9 cellular contexts compared by ENCODE assay signal in genomic region chr5:400282-401215, GRCh38. TPM values are rescaled to one million over a fixed set of nuclear protein-coding genes. Genes with fewer than 3 reads are reported as not detected.
DNase-seq lines count a peak whose midpoint lies in the region; ATAC-seq and TF ChIP-seq lines count a peak whose summit lies in the region.
"Had no signal": no experiment of that assay in that cellular context is flagged by ENCODE, and none has a peak within 500 bp of the region (broad histone marks: within the 10 kb centered on the region; RNA-seq: fewer than 3 reads in every experiment).

No MANE protein-coding gene starts in this region.

- H3K9me3 ChIP-seq in H9 (ENCODE audit: control insufficient read depth, low read depth, low read length) (no peaks in the 10 kb centered on the region), gastrocnemius medialis (no peaks in the 10 kb centered on the region)
- H3K9me3 ChIP-seq: right lobe of liver had no signal

- peak overlapping the region; percentile 25 for H4K91ac ChIP-seq in H9 (ENCODE audit: insufficient read length, low read depth, low read length)

- H2BK20ac ChIP-seq in H9 (ENCODE audit: low read depth, low read length, poor library complexity, severe bottlenecking), result no peak overlapping the region

- H3K4me3 ChIP-seq in epithelial cell of proximal tubule (ENCODE audit: low read depth, low read length) (peak overlapping the region; percentile 32), gastrocnemius medialis (peak overlapping the region in 3 of 4 donors; percentile 25 to 34 (median 25))
- H3K4me3 ChIP-seq: right lobe of liver had no signal

- no peak overlapping the region for H3K27ac ChIP-seq in H9 (ENCODE audit: insufficient read length, low read depth, low read length)
- H3K27ac ChIP-seq in gastrocnemius medialis, result no peak overlapping the region
- H3K27ac ChIP-seq: right lobe of liver had no signal

- H3K4me1 ChIP-seq in H9 (ENCODE audit: insufficient read depth, low read length) (no peaks in the 10 kb centered on the region), gastrocnemius medialis (peaks cover 3 to 7% of the 10 kb centered on the region in 2 donors)
- H3K4me1 ChIP-seq: right lobe of liver had no signal

- H3K27me3 ChIP-seq in H9 (ENCODE audit: insufficient read depth, low read length), result no peaks in the 10 kb centered on the region
- H3K27me3 ChIP-seq in gastrocnemius medialis, result peaks cover 17 to 39% (median 26%) of the 10 kb centered on the region in 3 donors
- H3K27me3 ChIP-seq: right lobe of liver had no signal

- H3K27ac Mint-ChIP-seq in H9, result peak overlapping the region in 2 of 3 experiments; percentile 58 to 85; a peak in 3 of 7 replicates

- H3K23ac ChIP-seq in H9 (ENCODE audit: insufficient read length, low read depth, low read length), result no peak overlapping the region

- H3K79me2 ChIP-seq in H9 (ENCODE audit: insufficient read depth, low read length), result no peaks in the 10 kb centered on the region

- peaks cover 39% of the 10 kb centered on the region for H3K27me3 Mint-ChIP-seq in H9 (ENCODE audit: low read depth)

- H2AK5ac ChIP-seq in H9 (ENCODE audit: insufficient read length, low read length), result no peak overlapping the region

- H2BK12ac ChIP-seq in H9 (ENCODE audit: insufficient read length, low read depth, low read length), result peak overlapping the region; percentile 76

- peak overlapping the region; percentile 92 for H4K5ac ChIP-seq in H9 (ENCODE audit: insufficient read length, low read depth, low read length)

- peak overlapping the region; percentile 91 for H2BK120ac ChIP-seq in H9 (ENCODE audit: low read depth, low read length, poor library complexity, severe bottlenecking)

- H4K8ac ChIP-seq in H9 (replicated peaks; ENCODE audit: insufficient read length, low read depth, low read length), result no peak overlapping the region

- DNase-seq in H9 (no peak), NCI-H774 (lab: John Stamatoyannopoulos, UW) (peak; percentile 94), epithelial cell of proximal tubule (ENCODE audit: low read depth) (no peak), gastrocnemius medialis (no peak), NCI-H1092 treated with DMSO at 0.1 percent for 48 hours (lab: John Stamatoyannopoulos, UW) (no peak), RKO (ENCODE audit: low spot score) (no peak)

- TF ChIP-seq CTCF in H9 (conservative IDR thresholded peaks at IDR 0.05) (no peak), epithelial cell of proximal tubule (conservative IDR thresholded peaks at IDR 0.05; ENCODE audit: low read depth, low read length) (no peak), gastrocnemius medialis (IDR thresholded peaks at IDR 0.05 in 4 of 5, conservative IDR thresholded peaks at IDR 0.05 in 1 of 5) (no peak)

- H2BK5ac ChIP-seq in H9 (ENCODE audit: insufficient read length, low read length), result no peak overlapping the region

- H2BK15ac ChIP-seq in H9 (ENCODE audit: low read depth, low read length), result no peak overlapping the region

- no peak overlapping the region for H2AFZ ChIP-seq in H9 (ENCODE audit: low read length)

- peaks cover 12 to 25% of the 10 kb centered on the region in 2 experiments for H3K4me1 Mint-ChIP-seq in H9

- H3K56ac ChIP-seq in H9 (ENCODE audit: insufficient read length, low read depth, low read length), result no peak overlapping the region

- H3K79me1 ChIP-seq in H9 (ENCODE audit: insufficient read depth, low read depth, low read length, poor library complexity, severe bottlenecking), result no peaks in the 10 kb centered on the region

- ATAC-seq in GM18498 (IDR thresholded peaks at IDR 0.05; ENCODE audit: unreplicated experiment) (peak; percentile 14), gastrocnemius medialis (no peak), HG03280 (IDR thresholded peaks at IDR 0.05; ENCODE audit: unreplicated experiment) (no peak)

- peak overlapping the region; percentile 28; the same call in 1 of the 2 replicates for H3K4ac ChIP-seq in H9 (ENCODE audit: low read depth, low read length)

- H3K9me3 Mint-ChIP-seq in H9, result peaks cover 0 to 5% of the 10 kb centered on the region in 2 experiments; a peak in 4 of 5 replicates

- in situ Hi-C loops in gastrocnemius medialis (cut with MboI; ENCODE audit: low sequenced_read_pairs in 4 of 4), result no loop called here

- H3K4me2 ChIP-seq in H9 (ENCODE audit: insufficient read depth, insufficient read length, low read length), result peak overlapping the region; percentile 37

- peak overlapping the region; percentile 30 for H3T11ph ChIP-seq in H9 (ENCODE audit: low read length)

- peak overlapping the region; percentile 89; the same call in 1 of the 2 replicates for H3K14ac ChIP-seq in H9 (ENCODE audit: insufficient read depth, low read length)

- peak overlapping the region in 1 of 2 experiments; percentile 7; a peak in 1 of 5 replicates for H3K4me3 Mint-ChIP-seq in H9

- H3K36me3 ChIP-seq in gastrocnemius medialis, result no peaks in the 10 kb centered on the region
- H3K36me3 ChIP-seq: right lobe of liver had no signal

- intact Hi-C loops in gastrocnemius medialis (cut with DNase I; ENCODE audit: low total_unique reads), result no loop called here

- no peaks in the 10 kb centered on the region for H3K23me2 ChIP-seq in H9 (ENCODE audit: insufficient read length, low read depth, low read length, poor library complexity, severe bottlenecking)

- TF ChIP-seq POLR2A in gastrocnemius medialis (IDR thresholded peaks at IDR 0.05), result no peak

- peak overlapping the region; percentile 91 for H3K18ac ChIP-seq in H9 (ENCODE audit: insufficient read length, low read depth, low read length)

- H4K20me1 ChIP-seq in H9 (ENCODE audit: control insufficient read depth, insufficient read depth, insufficient read length), result no peaks in the 10 kb centered on the region

- H3K9ac ChIP-seq in H9 (ENCODE audit: extremely low read depth, insufficient read length, low read length), result no peak overlapping the region

- WGBS in H9 (ENCODE audit: extremely low coverage, insufficient read length, low lambda C conversion rate), result no CpG with 5 or more reads among the region's 27 CpGs

- H3K36me3 Mint-ChIP-seq in H9 (ENCODE audit: insufficient read depth in 1 of 3, low read depth in 3 of 3), result peaks cover 0 to 8% (median 0%) of the 10 kb centered on the region in 3 experiments; a peak in 2 of 7 replicates

RNA-seq across cellular contexts. Expression of gene EXOC3, which starts 42.4 kb away (rescaled TPM):
- total RNA-seq in H9 (2021) (36.7 and 37.6 TPM in 2 replicates), epithelial cell of proximal tubule (23.8 and 27.2 TPM in 2 replicates), gastrocnemius medialis (10 to 100 TPM; 44.3 to 81.7 (median 54.0) TPM)
